ENCODE assay signal across 8 cellular contexts in the genomic region with DNA sequence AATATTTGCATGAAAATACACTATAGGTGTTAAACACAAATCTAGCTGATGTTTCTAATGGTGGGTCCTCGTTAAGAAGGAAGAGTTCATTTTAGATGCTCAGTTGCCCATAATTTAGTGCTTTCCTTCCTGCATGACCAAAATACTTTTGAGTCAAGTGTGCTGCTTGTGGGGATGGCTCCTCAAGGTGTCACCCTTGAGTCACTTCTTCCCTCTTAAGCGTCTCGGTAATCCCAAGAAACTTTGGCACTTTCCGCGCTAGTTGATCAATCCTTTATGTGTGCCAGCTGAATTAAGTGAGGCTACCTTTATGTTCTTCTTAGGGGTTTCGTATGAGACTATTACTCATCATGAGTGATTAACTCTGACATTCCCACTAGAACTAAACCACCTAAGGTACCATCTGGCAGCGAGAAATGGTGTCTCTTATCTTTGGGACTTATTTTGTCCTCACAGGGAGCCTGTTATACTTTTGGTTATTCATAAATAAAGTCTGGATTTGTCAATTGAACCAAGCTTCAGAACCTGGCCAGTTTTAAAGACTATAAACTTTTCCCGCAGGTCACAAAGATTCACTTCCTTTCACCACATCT.
DNase-seq lines count a peak whose midpoint lies in the region; ATAC-seq and TF ChIP-seq lines count a peak whose summit lies in the region.

No MANE protein-coding gene starts in this region.

- peaks cover 22% of the 10 kb centered on the region for H3K27me3 ChIP-seq in MG63
- no peaks in the 10 kb centered on the region for H3K27me3 ChIP-seq in prostate gland (replicated peaks; ENCODE audit: insufficient read depth)

- TF ChIP-seq POLR2A in prostate gland (IDR thresholded peaks at IDR 0.05): no peak

- intact Hi-C loops in head of caudate nucleus (cut with DNase I) (loop anchor here (2.0 to 10.0 kb wide), 2 partner anchors 120 to 470 kb away; no protein-coding TSS in a partner anchor), prostate gland (cut with DNase I) (loop anchor here (2.0 to 10.0 kb wide), 3 partner anchors 118 to 472 kb away; no protein-coding TSS in a partner anchor)

- H3K27me3 Mint-ChIP-seq in stimulated activated naive CD8-positive, alpha-beta T cell treated with anti-CD3 and anti-CD28 coated beads, Interleukin-15, amount 100 ng/mL, for 72 hours: peaks cover 54% of the 10 kb centered on the region
- H3K27me3 Mint-ChIP-seq in activated T-helper 17 cell treated with anti-CD3 and anti-CD28 coated beads, Interleukin-2, amount 50 U/mL, for 72 hours: peaks cover 27% of the 10 kb centered on the region

- H3K4me1 ChIP-seq in prostate gland (replicated peaks): no peaks in the 10 kb centered on the region

- DNase-seq in stimulated activated naive CD8-positive, alpha-beta T cell treated with anti-CD3 and anti-CD28 coated beads, Interleukin-15, Interleukin-2, amounts not matched to agents 100 U/mL and 50 U/mL, for 24 hours: peak; percentile 18
- DNase-seq in stimulated activated naive CD8-positive, alpha-beta T cell treated with anti-CD3 and anti-CD28 coated beads, Interleukin-15, amount 100 ng/mL, for 72 hours: no peak
- DNase-seq in MG63 (peak; percentile 31), head of caudate nucleus (peak; percentile 9 to 87 (median 69)), prostate gland (ENCODE audit: low spot score) (peak; percentile 42)

- H3K9me3 Mint-ChIP-seq in stimulated activated naive CD8-positive, alpha-beta T cell treated with anti-CD3 and anti-CD28 coated beads, Interleukin-15, amount 100 ng/mL, for 72 hours: no peaks in the 10 kb centered on the region
- H3K9me3 Mint-ChIP-seq in activated T-helper 17 cell treated with anti-CD3 and anti-CD28 coated beads, Interleukin-2, amount 50 U/mL, for 72 hours: no peaks in the 10 kb centered on the region

- H3K9me3 ChIP-seq in MG63: no peaks in the 10 kb centered on the region
- no peaks in the 10 kb centered on the region for H3K9me3 ChIP-seq in prostate gland

- H3K36me3 ChIP-seq in MG63: no peaks in the 10 kb centered on the region
- no peaks in the 10 kb centered on the region for H3K36me3 ChIP-seq in prostate gland

- peak; percentile 58 for ATAC-seq in stimulated activated naive CD8-positive, alpha-beta T cell treated with anti-CD3 and anti-CD28 coated beads, Interleukin-15, Interleukin-2, amounts not matched to agents 100 U/mL and 50 U/mL, for 24 hours
- ATAC-seq in stimulated activated naive CD8-positive, alpha-beta T cell treated with anti-CD3 and anti-CD28 coated beads, Interleukin-15, amount 100 ng/mL, for 72 hours: no peak
- ATAC-seq in activated T-helper 17 cell treated with anti-CD3 and anti-CD28 coated beads, Interleukin-2, amount 50 U/mL, for 72 hours (replicated peaks): peak; percentile 15
- ATAC-seq in HG02973 (IDR thresholded peaks at IDR 0.05; ENCODE audit: unreplicated experiment): no peak
- ATAC-seq in GM21360 (IDR thresholded peaks at IDR 0.05; ENCODE audit: unreplicated experiment): no peak

- peak in 3 of 4 experiments; percentile 33 to 66 (median 62) for TF ChIP-seq CTCF in prostate gland (IDR thresholded peaks at IDR 0.05)

- H3K4me3 Mint-ChIP-seq in stimulated activated naive CD8-positive, alpha-beta T cell treated with anti-CD3 and anti-CD28 coated beads, Interleukin-15, amount 100 ng/mL, for 72 hours: no peak overlapping the region
- no peak overlapping the region for H3K4me3 Mint-ChIP-seq in activated T-helper 17 cell treated with anti-CD3 and anti-CD28 coated beads, Interleukin-2, amount 50 U/mL, for 72 hours

- H3K36me3 Mint-ChIP-seq in activated T-helper 17 cell treated with anti-CD3 and anti-CD28 coated beads, Interleukin-2, amount 50 U/mL, for 72 hours (ENCODE audit: low read depth): no peaks in the 10 kb centered on the region

- no peak overlapping the region for H3K27ac ChIP-seq in prostate gland

- H3K4me3 ChIP-seq in MG63 (no peak overlapping the region), prostate gland (no peak overlapping the region)

- peaks cover 14% of the 10 kb centered on the region for H3K4me1 Mint-ChIP-seq in stimulated activated naive CD8-positive, alpha-beta T cell treated with anti-CD3 and anti-CD28 coated beads, Interleukin-15, amount 100 ng/mL, for 72 hours
- H3K4me1 Mint-ChIP-seq in activated T-helper 17 cell treated with anti-CD3 and anti-CD28 coated beads, Interleukin-2, amount 50 U/mL, for 72 hours: peaks cover 10% of the 10 kb centered on the region

- 14% methylated on average over 8 of the region's 8 CpGs for WGBS in prostate gland

- H3K27ac Mint-ChIP-seq in stimulated activated naive CD8-positive, alpha-beta T cell treated with anti-CD3 and anti-CD28 coated beads, Interleukin-15, amount 100 ng/mL, for 72 hours: no peak overlapping the region
- H3K27ac Mint-ChIP-seq in activated T-helper 17 cell treated with anti-CD3 and anti-CD28 coated beads, Interleukin-2, amount 50 U/mL, for 72 hours: no peak overlapping the region

Comparison
In these comparisons a context has a peak if more than half of its experiments do, and no peak if none do; other contexts are left out.
1. ATAC-seq: peak in stimulated activated naive CD8-positive, alpha-beta T cell treated with anti-CD3 and anti-CD28 coated beads, Interleukin-15, Interleukin-2, amounts not matched to agents 100 U/mL and 50 U/mL, for 24 hours (single experiment) and activated T-helper 17 cell treated with anti-CD3 and anti-CD28 coated beads, Interleukin-2, amount 50 U/mL, for 72 hours (single experiment); none in stimulated activated naive CD8-positive, alpha-beta T cell treated with anti-CD3 and anti-CD28 coated beads, Interleukin-15, amount 100 ng/mL, for 72 hours (single experiment), HG02973 (single experiment) and GM21360 (single experiment).
2. DNase-seq: peak in stimulated activated naive CD8-positive, alpha-beta T cell treated with anti-CD3 and anti-CD28 coated beads, Interleukin-15, Interleukin-2, amounts not matched to agents 100 U/mL and 50 U/mL, for 24 hours (single experiment), MG63 (single experiment), head of caudate nucleus (42 of 42) and prostate gland (single experiment); none in stimulated activated naive CD8-positive, alpha-beta T cell treated with anti-CD3 and anti-CD28 coated beads, Interleukin-15, amount 100 ng/mL, for 72 hours (0 of 2).